20 cellular contexts compared by ENCODE assay signal in the genomic region with DNA sequence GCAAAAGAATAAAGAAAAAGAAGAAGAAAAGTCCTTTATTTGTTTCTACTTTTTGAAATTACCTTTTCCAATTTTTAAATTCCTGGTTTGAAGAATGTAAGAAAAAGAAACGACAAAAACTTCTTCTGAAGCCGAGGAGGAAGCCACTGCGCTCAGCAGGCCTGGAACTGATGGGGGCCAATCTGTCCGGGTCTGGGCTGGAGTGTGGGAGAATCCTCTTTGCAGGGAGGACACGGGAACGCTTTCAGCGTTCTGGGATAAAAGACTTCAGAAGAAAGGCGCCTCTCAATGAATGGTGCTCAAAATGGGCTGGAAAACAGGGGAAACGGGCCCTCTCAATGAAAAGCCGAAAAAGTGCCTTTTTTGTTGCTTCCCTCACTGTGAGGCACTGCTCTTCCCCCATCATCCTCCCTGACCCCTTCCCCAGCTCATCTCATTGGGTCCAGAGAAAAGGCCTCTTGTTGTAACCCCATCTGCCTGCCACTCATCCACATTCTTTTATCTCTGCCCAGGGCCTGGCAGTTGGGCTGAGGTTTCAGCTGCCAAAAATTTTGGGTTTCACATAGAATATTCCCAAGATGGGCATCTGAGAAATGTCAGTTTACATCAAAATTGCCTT.
A peak's percentile ranks its signal among the peaks of the same experiment; 100 is the strongest.
DNase-seq lines count a peak whose midpoint lies in the region; ATAC-seq lines count a peak whose summit lies in the region.
"Had no signal": no experiment of that assay in that cellular context is flagged by ENCODE, and none has a peak within 500 bp of the region (broad histone marks: within the 10 kb centered on the region; RNA-seq: fewer than 3 reads in every experiment).

No MANE protein-coding gene starts in this region.

- no peaks in the 10 kb centered on the region for H3K9me3 Mint-ChIP-seq in activated T-helper 17 cell treated with anti-CD3 and anti-CD28 coated beads, Interleukin-2, amount 50 U/mL, for 72 hours
- H3K9me3 Mint-ChIP-seq: CD4-positive, alpha-beta memory T cell; H9 had no signal

- H3K36me3 ChIP-seq in neuron (ENCODE audit: insufficient read depth, low read length): no peaks in the 10 kb centered on the region
- H3K36me3 ChIP-seq: BLaER1 had no signal

- H3K27me3 ChIP-seq in neuron (ENCODE audit: insufficient read depth, low read length): no peaks in the 10 kb centered on the region
- H3K27me3 ChIP-seq: BLaER1 had no signal

- in situ Hi-C loops in G401 (cut with HindIII; ENCODE audit: low sequenced_read_pairs): no loop called here

- peak overlapping the region; percentile 29 for H2AFZ ChIP-seq in neuron (ENCODE audit: low read depth, low read length)

- H3K36me3 Mint-ChIP-seq in activated T-helper 17 cell treated with anti-CD3 and anti-CD28 coated beads, Interleukin-2, amount 50 U/mL, for 72 hours (ENCODE audit: low read depth): no peaks in the 10 kb centered on the region

- peaks cover 5% of the 10 kb centered on the region for H3K4me1 Mint-ChIP-seq in activated T-helper 17 cell treated with anti-CD3 and anti-CD28 coated beads, Interleukin-2, amount 50 U/mL, for 72 hours

- H3K4me3 Mint-ChIP-seq in activated T-helper 17 cell treated with anti-CD3 and anti-CD28 coated beads, Interleukin-2, amount 50 U/mL, for 72 hours: no peak overlapping the region
- H3K4me3 Mint-ChIP-seq: CD4-positive, alpha-beta memory T cell; H9 had no signal

- peak overlapping the region; percentile 19 for H3K4me3 ChIP-seq in neuron (ENCODE audit: low read length)
- H3K4me3 ChIP-seq: BLaER1, GM12878 had no signal

- H3K4me1 ChIP-seq in neuron (ENCODE audit: insufficient read depth, low read length): peaks cover 31% of the 10 kb centered on the region
- H3K4me1 ChIP-seq: BLaER1 had no signal

- no peaks in the 10 kb centered on the region for H3K9me3 ChIP-seq in neuron (ENCODE audit: low read length)
- H3K9me3 ChIP-seq: BLaER1 had no signal

- peak; percentile 19 for DNase-seq in G401 (ENCODE audit: low spot score)
- peak; percentile 19 for DNase-seq in cerebellum (ENCODE audit: low spot score)
- peak; percentile 18 for DNase-seq in globus pallidus (ENCODE audit: low spot score)
- no peak for DNase-seq in NCI-H2227 (lab: John Stamatoyannopoulos, UW; ENCODE audit: unreplicated experiment)
- DNase-seq in RKO (ENCODE audit: low spot score): no peak
- DNase-seq: CD4-positive, alpha-beta memory T cell; DMS153; GF-D8; H9; NCI-H1417 treated with DMSO at 0.1 percent for 48 hours; NCI-H187 treated with DMSO at 0.1 percent for 48 hours; NCI-H345; NCI-H524 treated with DMSO at 0.1 percent for 48 hours; RPMI8226; SIG-M5 had no signal

- no peak for ATAC-seq in activated T-helper 17 cell treated with anti-CD3 and anti-CD28 coated beads, Interleukin-2, amount 50 U/mL, for 72 hours (replicated peaks)
- no peak for ATAC-seq in GM18511 (IDR thresholded peaks at IDR 0.05; ENCODE audit: unreplicated experiment)
- ATAC-seq: GM12878 had no signal

- no peaks in the 10 kb centered on the region for H3K27me3 Mint-ChIP-seq in activated T-helper 17 cell treated with anti-CD3 and anti-CD28 coated beads, Interleukin-2, amount 50 U/mL, for 72 hours
- H3K27me3 Mint-ChIP-seq: CD4-positive, alpha-beta memory T cell had no signal

- no peak overlapping the region for H3K27ac Mint-ChIP-seq in activated T-helper 17 cell treated with anti-CD3 and anti-CD28 coated beads, Interleukin-2, amount 50 U/mL, for 72 hours
- H3K27ac Mint-ChIP-seq: CD4-positive, alpha-beta memory T cell had no signal

Comparison
In these comparisons a context has a peak if more than half of its experiments do, and no peak if none do; other contexts are left out.
1. DNase-seq: peak in G401 (single experiment), cerebellum (single experiment) and globus pallidus (single experiment); none in NCI-H2227 (single experiment) and RKO (single experiment).